Comparison of ENCODE assay signal across 11 cellular contexts in genomic region chr16:48831081-48831722, GRCh38.
DNase-seq lines count a peak whose midpoint lies in the region; TF ChIP-seq lines count a peak whose summit lies in the region.
"Had no signal": no experiment of that assay in that cellular context is flagged by ENCODE, and none has a peak within 500 bp of the region (broad histone marks: within the 10 kb centered on the region; RNA-seq: fewer than 3 reads in every experiment).

No MANE protein-coding gene starts in this region.

- TF ChIP-seq EP300 in stomach (IDR thresholded peaks at IDR 0.05): no peak

- H4K20me1 ChIP-seq in smooth muscle cell (ENCODE audit: low read depth): no peaks in the 10 kb centered on the region

- H3K27ac Mint-ChIP-seq in endodermal cell: peak overlapping the region; percentile 31

- no peak overlapping the region for H3K9ac ChIP-seq in endodermal cell (ENCODE audit: extremely low read depth, low read length, poor library complexity, severe bottlenecking)
- H3K9ac ChIP-seq in smooth muscle cell (ENCODE audit: low read depth): no peak overlapping the region

- peaks cover 2% of the 10 kb centered on the region for H3K27me3 Mint-ChIP-seq in endodermal cell (ENCODE audit: insufficient read depth)

- H3K4me2 ChIP-seq in smooth muscle cell: no peak overlapping the region

- whole genome bisulfite sequencing in endodermal cell (ENCODE audit: insufficient coverage in 1 of 2, insufficient read length in 1 of 2), 2 experiments: 38 to 52% methylated on average over 3 of the region's 4 CpGs
- WGBS in smooth muscle cell (ENCODE audit: low lambda C conversion rate): 34% methylated on average over 4 of the region's 4 CpGs
- 17 to 24% (median 22%) methylated on average over 4 of the region's 4 CpGs for WGBS in stomach, 5 donors

- H3K27me3 ChIP-seq in endodermal cell (ENCODE audit: control insufficient read depth, insufficient read depth, low read length, poor library complexity, severe bottlenecking) (no peaks in the 10 kb centered on the region), smooth muscle cell (ENCODE audit: low read depth) (no peaks in the 10 kb centered on the region), stomach (no peaks in the 10 kb centered on the region)
- H3K27me3 ChIP-seq: SJSA1 had no signal

- H3K36me3 ChIP-seq in endodermal cell (ENCODE audit: control insufficient read depth, insufficient read depth, low read length) (no peaks in the 10 kb centered on the region), smooth muscle cell (ENCODE audit: low read depth) (no peaks in the 10 kb centered on the region), stomach (no peaks in the 10 kb centered on the region)
- H3K36me3 ChIP-seq: SJSA1 had no signal

- no peaks in the 10 kb centered on the region for H3K9me3 ChIP-seq in endodermal cell (ENCODE audit: control insufficient read depth, low read length)
- no peaks in the 10 kb centered on the region for H3K9me3 ChIP-seq in smooth muscle cell (replicated peaks; ENCODE audit: low read depth)
- no peaks in the 10 kb centered on the region for H3K9me3 ChIP-seq in stomach
- H3K9me3 ChIP-seq: SJSA1 had no signal

- H3K27ac ChIP-seq in endodermal cell (ENCODE audit: low read depth, low read length) (no peak overlapping the region), smooth muscle cell (ENCODE audit: low read depth) (no peak overlapping the region), stomach (no peak overlapping the region)
- H3K27ac ChIP-seq: SJSA1 had no signal

- no peaks in the 10 kb centered on the region for H3K36me3 Mint-ChIP-seq in endodermal cell (ENCODE audit: low read depth)

- H3K4me3 Mint-ChIP-seq in endodermal cell: no peak overlapping the region

- H3K4me3 ChIP-seq in NB4 (ENCODE audit: low read depth, low read length) (no peak overlapping the region), endodermal cell (ENCODE audit: low read length) (no peak overlapping the region), smooth muscle cell (no peak overlapping the region), stomach (no peak overlapping the region)
- H3K4me3 ChIP-seq: SJSA1 had no signal

- no peaks in the 10 kb centered on the region for H3F3A ChIP-seq in smooth muscle cell (ENCODE audit: low read depth)

- no peaks in the 10 kb centered on the region for H3K9me3 Mint-ChIP-seq in endodermal cell

- no peak for TF ChIP-seq POLR2A in NB4 (IDR thresholded peaks at IDR 0.05; ENCODE audit: extremely low read depth, insufficient read length)
- TF ChIP-seq POLR2A in stomach (IDR thresholded peaks at IDR 0.05): no peak

- H3K4me1 ChIP-seq in endodermal cell (ENCODE audit: control insufficient read depth, insufficient read depth, low read length): no peaks in the 10 kb centered on the region
- H3K4me1 ChIP-seq in smooth muscle cell (ENCODE audit: low read depth): no peaks in the 10 kb centered on the region
- no peaks in the 10 kb centered on the region for H3K4me1 ChIP-seq in stomach
- H3K4me1 ChIP-seq: SJSA1 had no signal

- TF ChIP-seq CTCF in NB4 (IDR thresholded peaks at IDR 0.05; ENCODE audit: low read depth, low read length) (peak; percentile 39), endodermal cell (conservative IDR thresholded peaks at IDR 0.05) (peak; percentile 75), smooth muscle cell (IDR thresholded peaks at IDR 0.05; ENCODE audit: borderline replicate concordance, insufficient read depth, poor library complexity, severe bottlenecking) (peak; percentile 21), stomach (IDR thresholded peaks at IDR 0.05) (no peak)

- no peak overlapping the region for H2AFZ ChIP-seq in smooth muscle cell (ENCODE audit: low read depth)

- intact Hi-C loops in stomach (cut with DNase I; ENCODE audit: low total_unique reads): no loop called here

- peaks cover 11% of the 10 kb centered on the region for H3K4me1 Mint-ChIP-seq in endodermal cell

- H3K79me2 ChIP-seq in smooth muscle cell (ENCODE audit: low read depth): no peaks in the 10 kb centered on the region

- DNase-seq in SHP77 (lab: John Stamatoyannopoulos, UW) (peak; percentile 4 to 14), SHP77 treated with DMSO at 0.1 percent for 48 hours (lab: John Stamatoyannopoulos, UW) (no peak), NB4 (ENCODE audit: low read depth) (peak; percentile 9), endodermal cell (peak; percentile 86), smooth muscle cell (lab: John Stamatoyannopoulos, UW; ENCODE audit: unreplicated experiment) (no peak), stomach (no peak)
- no peak for DNase-seq in activated CD8-positive, alpha-beta memory T cell treated with anti-CD3 and anti-CD28 coated beads, Interleukin-2, amount 50 U/mL, for 48 hours
- no peak for DNase-seq in stimulated activated CD4-positive, alpha-beta T cell treated with anti-CD3 and anti-CD28 coated beads, Interleukin-2, amount 100 ng/mL, for 24 hours
- DNase-seq: DMS79 treated with DMSO at 0.1 percent for 48 hours, NCI-H2029 had no signal

Comparison
In these comparisons a context has a peak if more than half of its experiments do, and no peak if none do; other contexts are left out.
1. DNase-seq: peak in SHP77 (2 of 2), NB4 (single experiment) and endodermal cell (single experiment); none in SHP77 treated with DMSO at 0.1 percent for 48 hours (single experiment), smooth muscle cell (single experiment), activated CD8-positive, alpha-beta memory T cell treated with anti-CD3 and anti-CD28 coated beads, Interleukin-2, amount 50 U/mL, for 48 hours (single experiment), stimulated activated CD4-positive, alpha-beta T cell treated with anti-CD3 and anti-CD28 coated beads, Interleukin-2, amount 100 ng/mL, for 24 hours (0 of 2) and stomach (single experiment).
2. CTCF ChIP-seq: peak in NB4 (single experiment), endodermal cell (single experiment) and smooth muscle cell (single experiment); none in stomach (0 of 7).